ENCODE assay signal across 17 cellular contexts in the genomic region with DNA sequence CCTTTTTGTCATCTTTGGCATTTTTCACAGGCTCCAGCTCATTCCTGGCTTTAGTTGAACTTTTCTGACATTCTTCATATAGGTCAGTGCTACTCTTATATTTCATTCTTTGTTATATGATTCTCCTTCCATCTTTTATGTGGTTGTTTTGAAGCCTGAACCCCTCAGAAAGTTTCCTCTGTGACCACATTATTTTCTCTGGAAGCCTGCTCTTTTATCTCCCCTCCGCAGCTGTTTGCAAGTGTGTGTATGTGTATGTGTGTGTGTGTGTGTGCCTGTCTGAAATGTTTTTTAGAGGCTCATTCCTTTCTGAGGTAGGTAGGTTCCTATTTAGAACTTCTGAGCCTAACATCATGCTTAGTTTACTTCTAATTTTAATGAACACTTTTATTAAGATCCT. TPM values are rescaled to one million over a fixed set of nuclear protein-coding genes. Genes with fewer than 3 reads are reported as not detected.
A peak's percentile ranks its signal among the peaks of the same experiment; 100 is the strongest.
DNase-seq lines count a peak whose midpoint lies in the region; ATAC-seq, FAIRE-seq and TF ChIP-seq lines count a peak whose summit lies in the region.
"Had no signal": no experiment of that assay in that cellular context is flagged by ENCODE, and none has a peak within 500 bp of the region (broad histone marks: within the 10 kb centered on the region; RNA-seq: fewer than 3 reads in every experiment).

No MANE protein-coding gene starts in this region.

- H2AFZ ChIP-seq in astrocyte (ENCODE audit: low read depth, low read length) (no peak overlapping the region), PC-9 (no peak overlapping the region)

- H3K9me3 Mint-ChIP-seq in astrocyte (ENCODE audit: unreplicated experiment) (no peaks in the 10 kb centered on the region), endothelial cell (ENCODE audit: unreplicated experiment) (no peaks in the 10 kb centered on the region)

- H4K20me1 ChIP-seq in astrocyte (ENCODE audit: insufficient read depth, low read length), result no peaks in the 10 kb centered on the region
- H4K20me1 ChIP-seq in PC-9 (ENCODE audit: insufficient read depth), result no peaks in the 10 kb centered on the region

- H3K36me3 ChIP-seq in astrocyte (ENCODE audit: insufficient read depth, low read length) (no peaks in the 10 kb centered on the region), PC-9 (ENCODE audit: low read depth) (no peaks in the 10 kb centered on the region), upper lobe of right lung (no peaks in the 10 kb centered on the region)

- peaks cover 7% of the 10 kb centered on the region for H3K4me1 ChIP-seq in astrocyte (ENCODE audit: insufficient read depth, low read length)
- H3K4me1 ChIP-seq in PC-9 (replicated peaks; ENCODE audit: insufficient read depth), result no peaks in the 10 kb centered on the region
- no peaks in the 10 kb centered on the region for H3K4me1 ChIP-seq in upper lobe of right lung

- intact Hi-C loops in PC-9 (cut with micrococcal nuclease; ENCODE audit: unreplicated experiment), result no loop called here
- intact Hi-C loops in upper lobe of right lung (cut with DNase I), result no loop called here

- H3K79me2 ChIP-seq in astrocyte (ENCODE audit: insufficient read depth, low read length) (no peaks in the 10 kb centered on the region), PC-9 (ENCODE audit: low read depth) (no peaks in the 10 kb centered on the region)

- peak; percentile 76 for DNase-seq in LHCN-M2 (ENCODE audit: low read depth)
- DNase-seq in astrocyte (ENCODE audit: low read depth), result peak; percentile 90
- no peak for DNase-seq in endothelial cell (ENCODE audit: low spot score)
- no peak for DNase-seq in substantia nigra (lab: John Stamatoyannopoulos, UW)
- DNase-seq in PC-9, result no peak
- DNase-seq in NCI-H1092 treated with DMSO at 0.1 percent for 48 hours (lab: John Stamatoyannopoulos, UW), result no peak
- DNase-seq in upper lobe of right lung, result no peak
- DNase-seq: ACHN; CD8-positive, alpha-beta memory T cell; H7; MV-4-11; NCI-H1436; NCI-H2107; NCI-H226; PC-3 had no signal

- H3K9ac ChIP-seq in astrocyte (ENCODE audit: low read length), result peak overlapping the region; percentile 28

- BruUV-seq in PC-9 (replicated peaks; lab: Mats Ljungman, UMichigan), result no TSS peak

- H3K4me3 ChIP-seq in astrocyte (ENCODE audit: insufficient read depth, low read depth, low read length) (no peak overlapping the region), PC-9 (no peak overlapping the region), upper lobe of right lung (no peak overlapping the region)
- H3K4me3 ChIP-seq: SK-N-MC had no signal

- FAIRE-seq in astrocyte (lab: Jason Lieb, UNC), result no peak
- FAIRE-seq: HepG2 had no signal

- no peaks in the 10 kb centered on the region for H3K9me2 ChIP-seq in PC-9 (ENCODE audit: insufficient read depth)

- H3F3A ChIP-seq in PC-9 (ENCODE audit: insufficient read depth, low read depth), result no peaks in the 10 kb centered on the region

- peak overlapping the region; percentile 10 for H3K4me2 ChIP-seq in astrocyte (ENCODE audit: low read length)
- no peak overlapping the region for H3K4me2 ChIP-seq in PC-9

- CTCF ChIA-PET in PC-9 (lab: Charles Lee), result no interaction called here

- ATAC-seq in upper lobe of right lung, result no peak
- ATAC-seq: HepG2, PC-3 had no signal

- H3K9me3 ChIP-seq in astrocyte (ENCODE audit: insufficient read depth, low read depth, low read length) (no peaks in the 10 kb centered on the region), PC-9 (ENCODE audit: insufficient read depth, low read depth) (no peaks in the 10 kb centered on the region), upper lobe of right lung (no peaks in the 10 kb centered on the region)

- H3K27ac ChIP-seq in astrocyte (ENCODE audit: low read depth, low read length) (peak overlapping the region; percentile 50), substantia nigra (ENCODE audit: low read depth, low read length, poor library complexity, severe bottlenecking) (peak overlapping the region; percentile 66), PC-9 (no peak overlapping the region), upper lobe of right lung (no peak overlapping the region)
- H3K27ac ChIP-seq: SK-N-MC had no signal

- H3K27ac Mint-ChIP-seq in astrocyte (ENCODE audit: unreplicated experiment) (peak overlapping the region; percentile 1), endothelial cell (ENCODE audit: unreplicated experiment) (peak overlapping the region; percentile 14)
- H3K27ac Mint-ChIP-seq: CD8-positive, alpha-beta memory T cell had no signal

- TF ChIP-seq CTCF in astrocyte (IDR thresholded peaks at IDR 0.05; ENCODE audit: insufficient read depth, low read depth, low read length), result no peak
- TF ChIP-seq CTCF in endothelial cell (IDR thresholded peaks at IDR 0.05; ENCODE audit: unreplicated experiment), result no peak
- TF ChIP-seq CTCF in PC-9 (conservative IDR thresholded peaks at IDR 0.05), result no peak
- no peak for TF ChIP-seq CTCF in upper lobe of right lung (IDR thresholded peaks at IDR 0.05)

- peaks cover 33% of the 10 kb centered on the region for H3K4me1 Mint-ChIP-seq in astrocyte (ENCODE audit: low read depth, unreplicated experiment)
- peaks cover 8% of the 10 kb centered on the region for H3K4me1 Mint-ChIP-seq in endothelial cell (ENCODE audit: unreplicated experiment)
- H3K4me1 Mint-ChIP-seq: CD8-positive, alpha-beta memory T cell had no signal

- H3K36me3 Mint-ChIP-seq in astrocyte (ENCODE audit: low read depth, unreplicated experiment), result no peaks in the 10 kb centered on the region
- H3K36me3 Mint-ChIP-seq in endothelial cell (ENCODE audit: low read depth, unreplicated experiment), result no peaks in the 10 kb centered on the region
- H3K36me3 Mint-ChIP-seq: CD8-positive, alpha-beta memory T cell had no signal

- POLR2A ChIA-PET in PC-9 (lab: Charles Lee; ENCODE audit: unreplicated experiment), result no interaction called here

- H3K27me3 ChIP-seq in astrocyte (ENCODE audit: insufficient read depth, low read length), result no peaks in the 10 kb centered on the region
- H3K27me3 ChIP-seq in PC-9 (ENCODE audit: insufficient read depth, low read depth), result no peaks in the 10 kb centered on the region
- H3K27me3 ChIP-seq in upper lobe of right lung, result no peaks in the 10 kb centered on the region

- H3K27me3 Mint-ChIP-seq in astrocyte (ENCODE audit: low read depth, unreplicated experiment), result no peaks in the 10 kb centered on the region
- no peaks in the 10 kb centered on the region for H3K27me3 Mint-ChIP-seq in endothelial cell (ENCODE audit: unreplicated experiment)
- H3K27me3 Mint-ChIP-seq: CD8-positive, alpha-beta memory T cell had no signal

- H3K4me3 Mint-ChIP-seq in astrocyte (ENCODE audit: unreplicated experiment) (no peak overlapping the region), endothelial cell (ENCODE audit: unreplicated experiment) (no peak overlapping the region)
- H3K4me3 Mint-ChIP-seq: CD8-positive, alpha-beta memory T cell had no signal

RNA-seq across cellular contexts. Expression of gene ANO4, which starts 47.6 kb away (rescaled TPM):
- total RNA-seq in LHCN-M2 (2014; rRNA removed) (8.3 and 8.8 TPM in 2 replicates), astrocyte (41.3 and 42.8 TPM in 2 replicates), endothelial cell (ENCODE audit: unreplicated experiment) (1.1 TPM), PC-9 (2021) (not detected in 2 replicates), upper lobe of right lung (0.38 TPM)
- 3.2 TPM for polyA plus RNA-seq in LHCN-M2 (2012)
- total RNA-seq: CD8-positive, alpha-beta memory T cell; HepG2; PC-3 had no signal
- polyA plus RNA-seq: CD8-positive, alpha-beta memory T cell; HepG2 had no signal

Comparison
In these comparisons a context has a peak if more than half of its experiments do, and no peak if none do; other contexts are left out.
1. DNase-seq: peak in LHCN-M2 (single experiment) and astrocyte (single experiment); none in endothelial cell (single experiment), substantia nigra (0 of 49), PC-9 (0 of 2), NCI-H1092 treated with DMSO at 0.1 percent for 48 hours (single experiment) and upper lobe of right lung (single experiment).
2. H3K27ac ChIP-seq: peak in astrocyte (single experiment) and substantia nigra (single experiment); none in PC-9 (single experiment) and upper lobe of right lung (single experiment).